8 cellular contexts compared by ENCODE assay signal in genomic region chr6:34154668-34155447, GRCh38. TPM values are rescaled to one million over a fixed set of nuclear protein-coding genes. Genes with fewer than 3 reads are reported as not detected.
DNase-seq lines count a peak whose midpoint lies in the region; ATAC-seq and TF ChIP-seq lines count a peak whose summit lies in the region.

No MANE protein-coding gene starts in this region.

- TF ChIP-seq CTCF in brain microvascular endothelial cell (IDR thresholded peaks at IDR 0.05; ENCODE audit: low read depth, low read length, missing control alignments) = peak; percentile 63

- in situ Hi-C loops in brain microvascular endothelial cell (cut with HindIII; ENCODE audit: low pct_ligation_motif_present, low sequenced_read_pairs) = no loop called here

- H3K36me3 ChIP-seq in Karpas-422 (ENCODE audit: insufficient read depth, low read length) = no peaks in the 10 kb centered on the region
- no peaks in the 10 kb centered on the region for H3K36me3 ChIP-seq in brain microvascular endothelial cell (replicated peaks)

- ATAC-seq in GM18498 (IDR thresholded peaks at IDR 0.05; ENCODE audit: unreplicated experiment) = no peak
- ATAC-seq in GM21367 (IDR thresholded peaks at IDR 0.05; ENCODE audit: unreplicated experiment) = no peak

- H3K79me2 ChIP-seq in Karpas-422 (ENCODE audit: low read length) = no peaks in the 10 kb centered on the region

- H2AFZ ChIP-seq in Karpas-422 (ENCODE audit: low read length) = 0 out of 2 replicates have a peak overlapping the region, but pooled peaks have one; percentile 24

- peak; percentile 70 for DNase-seq in ELR (ENCODE audit: low read depth)
- DNase-seq in Karpas-422 = peak; percentile 85
- peak; percentile 53 for DNase-seq in UCSD-AML1 (lab: John Stamatoyannopoulos, UW; ENCODE audit: unreplicated experiment)
- DNase-seq in brain microvascular endothelial cell = peak; percentile 21
- DNase-seq in inferior parietal cortex (ENCODE audit: extremely low spot score) = peak; percentile 38
- DNase-seq in stimulated activated CD4-positive, alpha-beta T cell treated with anti-CD3 and anti-CD28 coated beads, Interleukin-1b, Interleukin-23, amount 100 ng/mL, for 48 hours = peak; percentile 67

- H3K4me1 ChIP-seq in Karpas-422 (ENCODE audit: low read length) = peaks cover 5% of the 10 kb centered on the region

- H3K9me3 ChIP-seq in Karpas-422 (ENCODE audit: low read length) = no peaks in the 10 kb centered on the region

- H4K20me1 ChIP-seq in Karpas-422 (ENCODE audit: insufficient read depth, low read depth, low read length) = no peaks in the 10 kb centered on the region

- H3K4me2 ChIP-seq in Karpas-422 (ENCODE audit: low read depth, low read length, poor library complexity, severe bottlenecking) = peak overlapping the region; percentile 41

- peak overlapping the region; percentile 39; the same call in 1 of the 2 replicates for H3K9ac ChIP-seq in Karpas-422 (ENCODE audit: low read length)

- H3K27me3 ChIP-seq in Karpas-422 (ENCODE audit: low read length) (no peaks in the 10 kb centered on the region), brain microvascular endothelial cell (replicated peaks) (peaks cover 31% of the 10 kb centered on the region)

- H3K9me2 ChIP-seq in Karpas-422 (replicated peaks; ENCODE audit: insufficient read depth, low read length) = no peaks in the 10 kb centered on the region

- H3K27ac ChIP-seq in Karpas-422 (ENCODE audit: low read length) (no peak overlapping the region), brain microvascular endothelial cell (no peak overlapping the region)

- no peak overlapping the region for H3K4me3 ChIP-seq in Karpas-422 (ENCODE audit: low read length)
- H3K4me3 ChIP-seq in brain microvascular endothelial cell (ENCODE audit: low read depth, low read length) = peak overlapping the region; percentile 20

RNA-seq across cellular contexts. Expression of gene GRM4, which starts 9.0 kb away (rescaled TPM):
- total RNA-seq in Karpas-422 (2014; rRNA removed; shearing (Covaris generic); ENCODE audit: low replicate concordance) = not detected in 2 replicates

Comparison
In these comparisons a context has a peak if more than half of its experiments do, and no peak if none do; other contexts are left out.
1. DNase-seq: peak in every context shown above with its lines; median percentile 85 in Karpas-422; 70 in ELR; 67 in stimulated activated CD4-positive, alpha-beta T cell treated with anti-CD3 and anti-CD28 coated beads, Interleukin-1b, Interleukin-23, amount 100 ng/mL, for 48 hours; 53 in UCSD-AML1; 38 in inferior parietal cortex; 21 in brain microvascular endothelial cell.